In the genomic region with DNA sequence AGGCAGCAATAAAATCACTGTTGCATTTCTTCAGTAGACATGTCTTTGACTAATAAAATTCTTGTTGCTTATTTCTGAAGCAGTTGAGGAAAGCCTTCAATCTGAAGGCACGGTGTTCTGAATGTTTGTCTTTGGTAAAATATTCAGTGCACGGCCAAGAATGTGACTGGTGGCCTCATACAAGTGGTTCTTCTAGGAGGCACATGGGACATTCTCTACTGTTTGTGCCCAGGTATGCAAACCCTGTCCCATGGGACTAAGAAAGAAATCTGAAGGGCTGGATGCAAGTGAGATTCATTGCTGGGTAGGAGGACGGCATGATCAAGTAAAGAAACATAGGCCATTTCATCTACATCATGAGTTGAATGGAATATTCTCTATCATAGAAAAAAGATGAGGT, we compare ENCODE assay signal across 25 cellular contexts.
"Had no signal": no experiment of that assay in that cellular context is flagged by ENCODE, and none has a peak within 500 bp of the region (broad histone marks: within the 10 kb centered on the region; RNA-seq: fewer than 3 reads in every experiment).

No MANE protein-coding gene starts in this region.

- DNase-seq: naive thymus-derived CD8-positive, alpha-beta T cell; nephron progenitor cell; nucleus accumbens; pancreas; right cardiac atrium; right lobe of liver; sigmoid colon; small intestine; stimulated activated CD4-positive, alpha-beta T cell treated with anti-CD3 and anti-CD28 coated beads, Interleukin-15, amount 100 ng/mL, for 24 hours; stimulated activated CD4-positive, alpha-beta T cell treated with anti-CD3 and anti-CD28 coated beads, Interleukin-2, amount 100 ng/mL, for 24 hours; stimulated activated CD4-positive, alpha-beta T cell treated with anti-CD3 and anti-CD28 coated beads, Interleukin-2, amount 100 ng/mL, for 48 hours; stimulated activated CD4-positive, alpha-beta T cell treated with anti-CD3 and anti-CD28 coated beads, Interleukin-4, amount 100 ng/mL, for 24 hours; stimulated activated naive B cell treated with anti-CD40 and anti-IgM and Interleukin-4, amounts not matched to agents 10 μg/mL and 1 μg/mL and 100 μg/mL, for 72 hours; stimulated activated naive CD4-positive, alpha-beta T cell treated with Interleukin-2 at 50 U/mL for 16 hours; stomach; thyroid gland; trophoblast cell; upper lobe of left lung; uterus had no signal

- H3K27ac ChIP-seq: neutrophil, pancreas, prostate gland, right lobe of liver, sigmoid colon, stomach, thoracic aorta, thyroid gland, tibial nerve, uterus had no signal

- H3K9me3 ChIP-seq: neutrophil, pancreas, prostate gland, right lobe of liver, sigmoid colon, stomach, thoracic aorta, thyroid gland, tibial nerve, upper lobe of left lung, uterus had no signal

- ATAC-seq: naive thymus-derived CD8-positive, alpha-beta T cell; natural killer cell treated with Interleukin-12 subunit alpha and Interleukin-12 subunit beta and Interleukin-15 and Interleukin-18, amount 100 ng/mL, for 72 hours; pancreas; right cardiac atrium; right lobe of liver; stimulated activated effector memory CD8-positive, alpha-beta T cell treated with anti-CD3 and anti-CD28 coated beads, Interleukin-12 subunit alpha, Interleukin-12 subunit beta, amount 100 ng/mL, for 72 hours; stimulated activated naive B cell treated with anti-CD40 and anti-IgM and Interleukin-4, amounts not matched to agents 10 μg/mL and 1 μg/mL and 100 μg/mL, for 72 hours had no signal

- H3K4me3 ChIP-seq: pancreas, prostate gland, right lobe of liver, sigmoid colon, stomach, thoracic aorta, thyroid gland, tibial nerve, upper lobe of left lung, uterus had no signal

- H3K36me3 ChIP-seq: neutrophil, pancreas, prostate gland, right lobe of liver, sigmoid colon, stomach, thoracic aorta, thyroid gland, upper lobe of left lung, uterus had no signal

- H3K4me1 ChIP-seq: pancreas, prostate gland, right lobe of liver, sigmoid colon, stomach, thyroid gland, tibial nerve, upper lobe of left lung, uterus had no signal

- H3K27me3 ChIP-seq: neutrophil, pancreas, right lobe of liver, sigmoid colon, stomach, thyroid gland, tibial nerve, upper lobe of left lung, uterus had no signal
